12 cellular contexts compared by ENCODE assay signal in genomic region chr19:40453151-40453735, GRCh38. TPM values are rescaled to one million over a fixed set of nuclear protein-coding genes. Genes with fewer than 3 reads are reported as not detected.
DNase-seq lines count a peak whose midpoint lies in the region; ATAC-seq and TF ChIP-seq lines count a peak whose summit lies in the region.
"Had no signal": no experiment of that assay in that cellular context is flagged by ENCODE, and none has a peak within 500 bp of the region (broad histone marks: within the 10 kb centered on the region; RNA-seq: fewer than 3 reads in every experiment).

No MANE protein-coding gene starts in this region.

- H3K23ac ChIP-seq in IMR-90 (ENCODE audit: low read depth, low read length), result no peak overlapping the region

- no peak overlapping the region for H3K9ac ChIP-seq in IMR-90 (ENCODE audit: low read depth, low read length)

- H2AK5ac ChIP-seq in IMR-90 (ENCODE audit: low read depth, low read length), result 0 out of 2 replicates have a peak overlapping the region, but pooled peaks have one; percentile 16

- H3K36me3 Mint-ChIP-seq in CD4-positive, alpha-beta T cell (ENCODE audit: low read depth), result no peaks in the 10 kb centered on the region

- no peak overlapping the region for H3K14ac ChIP-seq in IMR-90 (replicated peaks; ENCODE audit: low read depth, low read length)

- TF ChIP-seq CTCF in IMR-90 (conservative IDR thresholded peaks at IDR 0.05; ENCODE audit: low read depth, low read length) (no peak), prostate gland (IDR thresholded peaks at IDR 0.05) (no peak)
- TF ChIP-seq CTCF in CD4-positive, alpha-beta T cell (IDR thresholded peaks at IDR 0.05), result no peak

- peak overlapping the region in 1 of 2 donors; percentile 7 for H3K27ac Mint-ChIP-seq in stimulated activated naive CD8-positive, alpha-beta T cell treated with anti-CD3 and anti-CD28 coated beads, Interleukin-15, amount 100 ng/mL, for 72 hours
- H3K27ac Mint-ChIP-seq in CD4-positive, alpha-beta T cell, result no peak overlapping the region

- no peak overlapping the region for H2AK9ac ChIP-seq in IMR-90 (replicated peaks; ENCODE audit: low read depth, low read length, poor library complexity)

- no peak; the same call in 1 of the 2 replicates for ATAC-seq in IMR-90 (ENCODE audit: low read depth)
- no peak for ATAC-seq in stimulated activated naive CD8-positive, alpha-beta T cell treated with anti-CD3 and anti-CD28 coated beads, Interleukin-15, amount 100 ng/mL, for 72 hours
- ATAC-seq in CD4-positive, alpha-beta T cell (ENCODE audit: poor library complexity), result no peak
- ATAC-seq: Panc1, SK-N-SH treated with all-trans-retinoic acid at 6 μM for 48 hours had no signal

- H3K9me1 ChIP-seq in IMR-90 (ENCODE audit: insufficient read depth, low read length), result peaks cover 3% of the 10 kb centered on the region; the same call in 1 of the 2 replicates

- no peak for TF ChIP-seq RAD21 in IMR-90 (IDR thresholded peaks at IDR 0.05; ENCODE audit: low read length)

- dilution Hi-C loops in IMR-90 (cut with HindIII; ENCODE audit: low sequenced_read_pairs, unreplicated experiment), result no loop called here

- CTCF ChIA-PET in IMR-90 (lab: Yijun Ruan, JAX), result interaction anchor here (2.9 kb wide), 1 partner anchor 11 kb away, joined by 10 read pairs; no protein-coding TSS in a partner anchor
- CTCF ChIA-PET in CD4-positive, alpha-beta T cell (lab: Charles Lee), result no interaction called here

- no peak overlapping the region for H3K27ac ChIP-seq in IMR-90 (ENCODE audit: insufficient read depth, low read length)
- peak overlapping the region; percentile 17 to 40 for H3K27ac ChIP-seq in esophagus (ENCODE audit: low read depth in 2 of 2, low read length in 1 of 2)
- H3K27ac ChIP-seq in prostate gland, result peak overlapping the region; percentile 55 to 77
- no peak overlapping the region for H3K27ac ChIP-seq in CD4-positive, alpha-beta T cell (ENCODE audit: low read depth, low read length)
- H3K27ac ChIP-seq: BLaER1 treated with 17β-estradiol and CSF1 and Interleukin-3, amounts not matched to agents 10 nM and 100 nM had no signal

- H4K8ac ChIP-seq in IMR-90 (ENCODE audit: low read depth in 2 of 2, low read length in 2 of 2), result no peak overlapping the region

- TF ChIP-seq POLR2A in IMR-90 (IDR thresholded peaks at IDR 0.05; ENCODE audit: low read depth, low read length) (no peak), prostate gland (IDR thresholded peaks at IDR 0.05) (no peak)

- H3K79me1 ChIP-seq in IMR-90 (ENCODE audit: low read depth in 1 of 2, low read length in 2 of 2), result no peaks in the 10 kb centered on the region

- no peak overlapping the region for H4K91ac ChIP-seq in IMR-90 (ENCODE audit: insufficient read depth, low read depth, low read length)

- H4K5ac ChIP-seq in IMR-90 (ENCODE audit: low read depth, low read length), result no peak overlapping the region

- no peak overlapping the region for H2AFZ ChIP-seq in IMR-90 (replicated peaks; ENCODE audit: low read length, poor library complexity)

- no peak overlapping the region for H2BK5ac ChIP-seq in IMR-90 (ENCODE audit: low read depth, low read length, poor library complexity, severe bottlenecking)

- H3K4me2 ChIP-seq in IMR-90 (ENCODE audit: low read depth, low read length), result no peak overlapping the region
- H3K4me2 ChIP-seq: BLaER1 treated with 17β-estradiol and CSF1 and Interleukin-3, amounts not matched to agents 10 nM and 100 nM had no signal

- H2BK120ac ChIP-seq in IMR-90 (ENCODE audit: low read depth, low read length), result no peak overlapping the region

- in situ Hi-C loops in IMR-90 (cut with MboI; ENCODE audit: low sequenced_read_pairs), result no loop called here

- WGBS in IMR-90 (ENCODE audit: extremely low coverage in 2 of 2, insufficient read length in 1 of 2), 2 experiments, result 100% methylated on average over 2 of the region's 5 CpGs; no CpG with 5 or more reads in 1 of the 2 experiments
- 53 to 75% methylated on average over 5 of the region's 5 CpGs for WGBS in esophagus, 2 donors
- WGBS in prostate gland, result 48% methylated on average over 5 of the region's 5 CpGs

- H3K18ac ChIP-seq in IMR-90 (ENCODE audit: low read depth, low read length), result no peak overlapping the region

- H3K36me3 ChIP-seq in IMR-90 (ENCODE audit: control insufficient read depth, insufficient read depth, low read length) (peaks cover 4% of the 10 kb centered on the region; the same call in 1 of the 2 replicates), esophagus (ENCODE audit: control insufficient read depth in 2 of 2, insufficient read depth in 2 of 2, low read length in 1 of 2) (peaks cover 3 to 10% of the 10 kb centered on the region in 2 donors), prostate gland (peaks cover 0 to 5% of the 10 kb centered on the region in 2 donors)

- no peaks in the 10 kb centered on the region for H3K4me1 Mint-ChIP-seq in stimulated activated naive CD8-positive, alpha-beta T cell treated with anti-CD3 and anti-CD28 coated beads, Interleukin-15, amount 100 ng/mL, for 72 hours
- H3K4me1 Mint-ChIP-seq in CD4-positive, alpha-beta T cell (ENCODE audit: low read depth), result no peaks in the 10 kb centered on the region

- no peaks in the 10 kb centered on the region; the same call in 1 of the 2 replicates for H3K4me1 ChIP-seq in IMR-90 (ENCODE audit: control insufficient read depth, insufficient read depth, low read length)
- H3K4me1 ChIP-seq in esophagus (ENCODE audit: control insufficient read depth in 2 of 2, insufficient read depth in 2 of 2, low read length in 1 of 2), result no peaks in the 10 kb centered on the region
- H3K4me1 ChIP-seq in prostate gland (replicated peaks), result peaks cover 6% of the 10 kb centered on the region

- H3K9me3 ChIP-seq in IMR-90 (ENCODE audit: control insufficient read depth, insufficient read depth, low read length) (no peaks in the 10 kb centered on the region), esophagus (ENCODE audit: control insufficient read depth in 2 of 2, insufficient read depth in 1 of 2, low read depth in 1 of 2, low read length in 1 of 2) (no peaks in the 10 kb centered on the region), prostate gland (no peaks in the 10 kb centered on the region)
- H3K9me3 ChIP-seq in CD4-positive, alpha-beta T cell (ENCODE audit: control insufficient read depth, low read length), result no peaks in the 10 kb centered on the region
- H3K9me3 ChIP-seq: BLaER1 treated with 17β-estradiol and CSF1 and Interleukin-3, amounts not matched to agents 10 nM and 100 nM had no signal

- H3K27me3 Mint-ChIP-seq in stimulated activated naive CD8-positive, alpha-beta T cell treated with anti-CD3 and anti-CD28 coated beads, Interleukin-15, amount 100 ng/mL, for 72 hours, result no peaks in the 10 kb centered on the region
- no peaks in the 10 kb centered on the region for H3K27me3 Mint-ChIP-seq in CD4-positive, alpha-beta T cell

- no peaks in the 10 kb centered on the region for H4K20me1 ChIP-seq in IMR-90 (ENCODE audit: insufficient read depth, low read length)

- DNase-seq in IMR-90 (no peak), prostate gland (ENCODE audit: low spot score) (peak; percentile 59)
- no peak for DNase-seq in stimulated activated naive CD8-positive, alpha-beta T cell treated with anti-CD3 and anti-CD28 coated beads, Interleukin-15, amount 100 ng/mL, for 72 hours
- DNase-seq in CD4-positive, alpha-beta T cell, result no peak
- DNase-seq: NCI-H2029, NCI-H510A, NCI-H82, SHP77 had no signal

- H3K27me3 ChIP-seq in IMR-90 (ENCODE audit: control insufficient read depth, insufficient read depth, low read length) (no peaks in the 10 kb centered on the region), esophagus (ENCODE audit: control insufficient read depth in 1 of 2, insufficient read depth in 2 of 2, low read length in 2 of 2) (no peaks in the 10 kb centered on the region), prostate gland (replicated peaks; ENCODE audit: insufficient read depth) (no peaks in the 10 kb centered on the region)
- no peaks in the 10 kb centered on the region for H3K27me3 ChIP-seq in CD4-positive, alpha-beta T cell (ENCODE audit: control insufficient read depth, insufficient read depth, low read length)
- H3K27me3 ChIP-seq: BLaER1 treated with 17β-estradiol and CSF1 and Interleukin-3, amounts not matched to agents 10 nM and 100 nM had no signal

- H3K4me3 ChIP-seq in IMR-90 (ENCODE audit: insufficient read depth, low read depth, low read length) (no peak overlapping the region), esophagus (ENCODE audit: low read depth in 1 of 2, low read length in 2 of 2) (no peak overlapping the region), prostate gland (no peak overlapping the region)
- H3K4me3 ChIP-seq: BLaER1 treated with 17β-estradiol and CSF1 and Interleukin-3, amounts not matched to agents 10 nM and 100 nM had no signal

- POLR2A ChIA-PET in IMR-90 (lab: Charles Lee; ENCODE audit: unreplicated experiment), result no interaction called here
- POLR2A ChIA-PET in CD4-positive, alpha-beta T cell (lab: Charles Lee), result interaction anchor here (1.7 kb wide), 1 partner anchor 10 kb away, joined by 9 read pairs; the partner anchor contains the start of gene SERTAD3

- H3K56ac ChIP-seq in IMR-90 (ENCODE audit: extremely low read depth, insufficient read depth, low read length), result no peak overlapping the region

- H2BK15ac ChIP-seq in IMR-90 (ENCODE audit: low read depth, low read length), result no peak overlapping the region

- H2BK20ac ChIP-seq in IMR-90 (ENCODE audit: low read depth, low read length), result 0 out of 2 replicates have a peak overlapping the region, but pooled peaks have one; percentile 24

- H3K4ac ChIP-seq in IMR-90 (ENCODE audit: low read depth, low read length), result no peak overlapping the region

- no peak overlapping the region for H3K4me3 Mint-ChIP-seq in stimulated activated naive CD8-positive, alpha-beta T cell treated with anti-CD3 and anti-CD28 coated beads, Interleukin-15, amount 100 ng/mL, for 72 hours
- no peak overlapping the region for H3K4me3 Mint-ChIP-seq in CD4-positive, alpha-beta T cell

- intact Hi-C loops in IMR-90 (cut with micrococcal nuclease) (no loop called here), prostate gland (cut with DNase I) (no loop called here)
- intact Hi-C loops in CD4-positive, alpha-beta T cell (cut with DNase I, micrococcal nuclease), result no loop called here

- BruUV-seq in IMR-90 (replicated peaks; lab: Mats Ljungman, UMichigan), result no TSS peak

- H3K9me3 Mint-ChIP-seq in stimulated activated naive CD8-positive, alpha-beta T cell treated with anti-CD3 and anti-CD28 coated beads, Interleukin-15, amount 100 ng/mL, for 72 hours, result no peaks in the 10 kb centered on the region
- no peaks in the 10 kb centered on the region for H3K9me3 Mint-ChIP-seq in CD4-positive, alpha-beta T cell

RNA-seq across cellular contexts. Expression of gene SERTAD3, which starts 9.1 kb away (rescaled TPM):
- total RNA-seq in IMR-90 (2012; rRNA removed) (23.3 and 25.6 TPM in 2 replicates), prostate gland (10 to 100 TPM; 22.7 to 37.3 TPM)
- polyA plus RNA-seq in IMR-90 (2012; rRNA removed) (17.9 and 20.5 TPM in 2 replicates), esophagus (10 to 100 TPM; 12.2 to 19.1 TPM)
- 11.3 and 12.1 TPM in 2 replicates for polyA plus RNA-seq in IMR-90 (2012; cell fraction: cytosol; rRNA removed)
- polyA plus RNA-seq in IMR-90 (2012; cell fraction: nucleus; rRNA removed; ENCODE audit: low replicate concordance), result 9.0 and 10.8 TPM in 2 replicates
- 10 to 100 TPM; 17.4 to 19.2 TPM for total RNA-seq in CD4-positive, alpha-beta T cell

RNA-seq across cellular contexts. Expression of gene BLVRB, which starts 12.3 kb away (rescaled TPM):
- total RNA-seq in IMR-90 (2012; rRNA removed), result 65.2 and 67.5 TPM in 2 replicates
- polyA plus RNA-seq in IMR-90 (2012; rRNA removed), result 102 and 113 TPM in 2 replicates
- 102 and 191 TPM in 2 replicates for polyA plus RNA-seq in IMR-90 (2012; cell fraction: cytosol; rRNA removed)
- 34.9 and 86.3 TPM in 2 replicates for polyA plus RNA-seq in IMR-90 (2012; cell fraction: nucleus; rRNA removed; ENCODE audit: low replicate concordance)
- polyA plus RNA-seq in esophagus, result 100 to 1,000 TPM; 213 to 241 TPM
- total RNA-seq in prostate gland, result 100 to 1,000 TPM; 101 to 261 TPM
- 1 to 10 TPM; 4.3 to 5.2 TPM for total RNA-seq in CD4-positive, alpha-beta T cell

RNA-seq across cellular contexts. Expression of gene SPTBN4, which starts 13.6 kb away (rescaled TPM):
- total RNA-seq in IMR-90 (2012; rRNA removed) (0.72 and 0.83 TPM in 2 replicates), prostate gland (10 to 100 TPM in 1 of 2 donors, 1 to 10 TPM in 1; 5.2 to 21.9 TPM)
- polyA plus RNA-seq in IMR-90 (2012; rRNA removed) (0.59 and 0.91 TPM in 2 replicates), esophagus (1 to 10 TPM in 1 of 2 donors, under 1 TPM in 1; 0.68 to 1.2 TPM)
- 0.50 and 1.9 TPM in 2 replicates for polyA plus RNA-seq in IMR-90 (2012; cell fraction: cytosol; rRNA removed)
- 2.4 and 2.6 TPM in 2 replicates for polyA plus RNA-seq in IMR-90 (2012; cell fraction: nucleus; rRNA removed; ENCODE audit: low replicate concordance)
- total RNA-seq in CD4-positive, alpha-beta T cell, result under 1 TPM; 0.59 to 0.88 TPM

RNA-seq across cellular contexts. Expression of gene SERTAD1, which starts 27.5 kb away (rescaled TPM):
- total RNA-seq in IMR-90 (2012; rRNA removed) (25.6 and 27.4 TPM in 2 replicates), prostate gland (10 to 100 TPM; 15.9 to 19.5 TPM)
- polyA plus RNA-seq in IMR-90 (2012; rRNA removed) (21.1 and 29.5 TPM in 2 replicates), esophagus (10 to 100 TPM; 20.7 to 21.5 TPM)
- polyA plus RNA-seq in IMR-90 (2012; cell fraction: cytosol; rRNA removed), result 44.7 and 59.8 TPM in 2 replicates
- polyA plus RNA-seq in IMR-90 (2012; cell fraction: nucleus; rRNA removed; ENCODE audit: low replicate concordance), result 12.6 and 23.7 TPM in 2 replicates
- total RNA-seq in CD4-positive, alpha-beta T cell, result 10 to 100 TPM; 26.4 to 26.5 TPM

RNA-seq across cellular contexts. Expression of gene PRX, which starts 40.1 kb away (rescaled TPM):
- total RNA-seq in IMR-90 (2012; rRNA removed) (0.83 and 0.90 TPM in 2 replicates), prostate gland (10 to 100 TPM in 1 of 2 donors, 1 to 10 TPM in 1; 4.1 to 10.7 TPM)
- polyA plus RNA-seq in IMR-90 (2012; rRNA removed) (1.7 and 1.8 TPM in 2 replicates), esophagus (1 to 10 TPM; 1.0 to 1.1 TPM)
- 1.5 and 1.8 TPM in 2 replicates for polyA plus RNA-seq in IMR-90 (2012; cell fraction: cytosol; rRNA removed)
- polyA plus RNA-seq in IMR-90 (2012; cell fraction: nucleus; rRNA removed; ENCODE audit: low replicate concordance), result 1.7 and 2.9 TPM in 2 replicates
- total RNA-seq in CD4-positive, alpha-beta T cell, result 1 to 10 TPM; 1.5 TPM

Comparison
In these comparisons a context has a peak if more than half of its experiments do, and no peak if none do; other contexts are left out.
1. H3K27ac ChIP-seq: peak in esophagus (2 of 2) and prostate gland (2 of 2); none in IMR-90 (single experiment) and CD4-positive, alpha-beta T cell (single experiment).
2. RNA of gene BLVRB, which starts 12.3 kb away (total RNA-seq): 101 to 261 TPM in prostate gland and 65.2 to 67.5 TPM in IMR-90; 4.3 to 5.2 TPM in CD4-positive, alpha-beta T cell; every median in the first group is over 10 times any median in the second.